Comparison of ENCODE assay signal across 14 cellular contexts in genomic region chr1:3455630-3456448, GRCh38. TPM values are rescaled to one million over a fixed set of nuclear protein-coding genes. Genes with fewer than 3 reads are reported as not detected.
A peak's percentile ranks its signal among the peaks of the same experiment; 100 is the strongest.
DNase-seq lines count a peak whose midpoint lies in the region; ATAC-seq and TF ChIP-seq lines count a peak whose summit lies in the region.
"Had no signal": no experiment of that assay in that cellular context is flagged by ENCODE, and none has a peak within 500 bp of the region (broad histone marks: within the 10 kb centered on the region; RNA-seq: fewer than 3 reads in every experiment).

No MANE protein-coding gene starts in this region.

- peaks cover 0 to 8% (median 5%) of the 10 kb centered on the region in 5 donors for H3K27me3 Mint-ChIP-seq in naive thymus-derived CD8-positive, alpha-beta T cell

- ATAC-seq in HCT116 = no peak
- ATAC-seq in naive thymus-derived CD8-positive, alpha-beta T cell = no peak
- ATAC-seq in HG02759 (IDR thresholded peaks at IDR 0.05; ENCODE audit: unreplicated experiment) = no peak
- no peak for ATAC-seq in SK-N-SH treated with all-trans-retinoic acid at 6 μM for 48 hours
- ATAC-seq: gastrocnemius medialis had no signal

- no peak overlapping the region for H3K9ac ChIP-seq in BLaER1 treated with 17β-estradiol and CSF1 and Interleukin-3, amounts not matched to agents 10 nM and 100 nM
- H3K9ac ChIP-seq in HCT116 (ENCODE audit: low read length) = peak overlapping the region; percentile 75
- H3K9ac ChIP-seq in colonic mucosa (ENCODE audit: low read depth in 2 of 2, low read length in 2 of 2) = peak overlapping the region; percentile 86 to 91
- H3K9ac ChIP-seq: KMS-11 had no signal

- no peaks in the 10 kb centered on the region for H3K9me3 Mint-ChIP-seq in naive thymus-derived CD8-positive, alpha-beta T cell

- peaks cover 45 to 79% (median 71%) of the 10 kb centered on the region in 10 experiments for H3K4me1 ChIP-seq in BLaER1 treated with 17β-estradiol and CSF1 and Interleukin-3, amounts not matched to agents 10 nM and 100 nM
- H3K4me1 ChIP-seq in HCT116 (ENCODE audit: control insufficient read depth in 1 of 2, insufficient read depth in 2 of 2, low read length in 2 of 2) (peaks cover 28 to 45% of the 10 kb centered on the region in 2 experiments), colonic mucosa (peaks cover 45% of the 10 kb centered on the region)

- RAD21 ChIA-PET in HCT116 (lab: Charles Lee; ENCODE audit: low non-redundant PET in 1 of 2, low total read pairs in 2 of 2, uncharacterized antibody in 2 of 2, unreplicated experiment in 2 of 2) = no interaction called here

- intact Hi-C loops in HCT116 (cut with micrococcal nuclease) (no loop called here), colonic mucosa (cut with DNase I) (no loop called here), dorsolateral prefrontal cortex (cut with DNase I) (no loop called here)

- peak overlapping the region; percentile 36 to 84 (median 70) for H3K4me3 Mint-ChIP-seq in naive thymus-derived CD8-positive, alpha-beta T cell

- peaks cover 0 to 37% (median 11%) of the 10 kb centered on the region in 11 experiments; a peak in 12 of 22 replicates for H4K20me1 ChIP-seq in BLaER1 treated with 17β-estradiol and CSF1 and Interleukin-3, amounts not matched to agents 10 nM and 100 nM
- H4K20me1 ChIP-seq in HCT116 (ENCODE audit: insufficient read depth) = no peaks in the 10 kb centered on the region

- TF ChIP-seq POLR2A in HCT116 (IDR thresholded peaks at IDR 0.05; ENCODE audit: borderline replicate concordance, extremely low read depth, insufficient read depth, insufficient read length) = no peak

- H3K4me1 Mint-ChIP-seq in naive thymus-derived CD8-positive, alpha-beta T cell = peaks cover 3 to 12% (median 6%) of the 10 kb centered on the region in 4 donors

- no peak overlapping the region for H3K27ac Mint-ChIP-seq in naive thymus-derived CD8-positive, alpha-beta T cell

- DNase-seq in HCT116 (ENCODE audit: low read depth, low spot score) = no peak
- no peak for DNase-seq in colonic mucosa
- no peak for DNase-seq in naive thymus-derived CD8-positive, alpha-beta T cell
- no peak for DNase-seq in mesenteric fat pad (ENCODE audit: low spot score)
- DNase-seq in dorsolateral prefrontal cortex = no peak
- DNase-seq: activated naive CD4-positive, alpha-beta T cell treated with anti-CD3 and anti-CD28 coated beads, Interleukin-2, amount 50 U/mL, for 16 hours; dermis blood vessel endothelial cell; gastrocnemius medialis; NCI-H2171 had no signal

- peaks cover 15% of the 10 kb centered on the region for H3K79me2 ChIP-seq in HCT116 (ENCODE audit: insufficient read depth, low read length)

- BruUV-seq in HCT116 (replicated peaks; lab: Mats Ljungman, UMichigan) = no TSS peak

- no peak overlapping the region for H2AFZ ChIP-seq in HCT116 (ENCODE audit: low read depth, low read length, poor library complexity, severe bottlenecking)

- no peak for TF ChIP-seq RAD21 in HCT116 (IDR thresholded peaks at IDR 0.05; ENCODE audit: low read depth)

- H3K36me3 ChIP-seq in BLaER1 treated with 17β-estradiol and CSF1 and Interleukin-3, amounts not matched to agents 10 nM and 100 nM = no peaks in the 10 kb centered on the region
- H3K36me3 ChIP-seq in HCT116 (ENCODE audit: control insufficient read depth in 1 of 2, insufficient read depth in 2 of 2, low read length in 2 of 2) (no peaks in the 10 kb centered on the region), colonic mucosa (no peaks in the 10 kb centered on the region)
- H3K36me3 ChIP-seq: gastrocnemius medialis had no signal

- H3K4me3 ChIP-seq in BLaER1 treated with 17β-estradiol and CSF1 and Interleukin-3, amounts not matched to agents 10 nM and 100 nM = peak overlapping the region in 2 of 10 experiments; percentile 65 to 73; a peak in 2 of 20 replicates
- H3K4me3 ChIP-seq in HCT116 (replicated peaks in 1 of 2; ENCODE audit: low read depth in 1 of 2, low read length in 2 of 2) (peak overlapping the region; percentile 63 to 84), colonic mucosa (peak overlapping the region; percentile 71), dorsolateral prefrontal cortex (no peak overlapping the region)
- H3K4me3 ChIP-seq: lung had no signal

- H3K27ac ChIP-seq in BLaER1 treated with 17β-estradiol and CSF1 and Interleukin-3, amounts not matched to agents 10 nM and 100 nM = no peak overlapping the region
- peak overlapping the region; percentile 80; the same call in 1 of the 2 replicates for H3K27ac ChIP-seq in HCT116 (ENCODE audit: low read depth, low read length)
- H3K27ac ChIP-seq in colonic mucosa = peak overlapping the region; percentile 91
- peak overlapping the region in 1 of 59 donors; percentile 47 for H3K27ac ChIP-seq in dorsolateral prefrontal cortex
- H3K27ac ChIP-seq: KMS-11 had no signal

- TF ChIP-seq CTCF in HCT116 (IDR thresholded peaks at IDR 0.05 in 2 of 3, conservative IDR thresholded peaks at IDR 0.05 in 1 of 3; ENCODE audit: borderline replicate concordance in 1 of 3, insufficient read depth in 1 of 3, low read depth in 2 of 3, low read length in 2 of 3) = no peak
- TF ChIP-seq CTCF in colonic mucosa (IDR thresholded peaks at IDR 0.05) = no peak
- no peak for TF ChIP-seq CTCF in dorsolateral prefrontal cortex (IDR thresholded peaks at IDR 0.05 in 54 of 56, conservative IDR thresholded peaks at IDR 0.05 in 2 of 56; ENCODE audit: low read depth in 1 of 56, partially characterized antibody in 56 of 56)

- H3K4me2 ChIP-seq in BLaER1 treated with 17β-estradiol and CSF1 and Interleukin-3, amounts not matched to agents 10 nM and 100 nM = peak overlapping the region; percentile 75 to 98 (median 89)
- H3K4me2 ChIP-seq in HCT116 (ENCODE audit: low read length) = peak overlapping the region; percentile 99
- H3K4me2 ChIP-seq: KMS-11 had no signal

- POLR2A ChIA-PET in HCT116 (lab: Charles Lee) = no interaction called here
- POLR2A ChIA-PET in naive thymus-derived CD8-positive, alpha-beta T cell (lab: Charles Lee) = no interaction called here

- peaks cover 0 to 11% (median 7%) of the 10 kb centered on the region in 11 experiments; a peak in 8 of 22 replicates for H3K27me3 ChIP-seq in BLaER1 treated with 17β-estradiol and CSF1 and Interleukin-3, amounts not matched to agents 10 nM and 100 nM
- no peaks in the 10 kb centered on the region for H3K27me3 ChIP-seq in HCT116 (ENCODE audit: insufficient read depth, low read length)
- H3K27me3 ChIP-seq in colonic mucosa = peaks cover 10% of the 10 kb centered on the region
- peaks cover 0 to 14% (median 0%) of the 10 kb centered on the region in 45 donors for H3K27me3 ChIP-seq in dorsolateral prefrontal cortex

- H3K36me3 Mint-ChIP-seq in naive thymus-derived CD8-positive, alpha-beta T cell = no peaks in the 10 kb centered on the region

- CTCF ChIA-PET in HCT116 (lab: Charles Lee) = no interaction called here

- H3K9me2 ChIP-seq in HCT116 (ENCODE audit: insufficient read depth) = no peaks in the 10 kb centered on the region

- no peaks in the 10 kb centered on the region for H3K9me3 ChIP-seq in BLaER1 treated with 17β-estradiol and CSF1 and Interleukin-3, amounts not matched to agents 10 nM and 100 nM (replicated peaks in 1 of 11)
- H3K9me3 ChIP-seq in HCT116 (ENCODE audit: control insufficient read depth in 1 of 2, insufficient read depth in 1 of 2, low read depth in 1 of 2, low read length in 2 of 2) (no peaks in the 10 kb centered on the region), colonic mucosa (no peaks in the 10 kb centered on the region)
- H3K9me3 ChIP-seq: gastrocnemius medialis had no signal

TF ChIP-seq in HCT116, 20 proteins besides CTCF, POLR2A, EP300 and RAD21:
- TF ChIP-seq EGR1 (IDR thresholded peaks at IDR 0.05; ENCODE audit: low read depth) = no peak

TF ChIP-seq in SK-N-SH treated with all-trans-retinoic acid at 6 μM for 48 hours, 23 proteins besides CTCF, POLR2A, EP300 and RAD21 (continues in another document):
- TF ChIP-seq POU6F1 (CRISPR knock-in tag; IDR thresholded peaks at IDR 0.05; ENCODE audit: borderline replicate concordance, low read depth) = no peak
- no peak for TF ChIP-seq CSDC2 (CRISPR knock-in tag; IDR thresholded peaks at IDR 0.05)
- TF ChIP-seq GLIS3 (CRISPR knock-in tag; IDR thresholded peaks at IDR 0.05) = no peak
- no peak for TF ChIP-seq PATZ1 (CRISPR knock-in tag; IDR thresholded peaks at IDR 0.05; ENCODE audit: borderline replicate concordance)

RNA-seq across cellular contexts. Expression of gene ARHGEF16, which starts 1.4 kb away (rescaled TPM):
- total RNA-seq in HCT116 (2021; ENCODE audit: unreplicated experiment) (37.4 TPM), colonic mucosa (10 to 100 TPM; 77.3 to 90.2 TPM), mesenteric fat pad (1.6 TPM), dorsolateral prefrontal cortex (1 to 10 TPM in 114 of 120 experiments, under 1 TPM in 6; 0.35 to 4.6 (median 2.1) TPM)
- polyA plus RNA-seq in HCT116 (2012) = 29.5 and 34.9 TPM in 2 replicates
- not detected for total RNA-seq in naive thymus-derived CD8-positive, alpha-beta T cell
- polyA plus RNA-seq in naive thymus-derived CD8-positive, alpha-beta T cell = not detected

Comparison
In these comparisons a context has a peak if more than half of its experiments do, and no peak if none do; other contexts are left out.
1. H3K27ac ChIP-seq: peak in HCT116 (single experiment) and colonic mucosa (single experiment); none in BLaER1 treated with 17β-estradiol and CSF1 and Interleukin-3, amounts not matched to agents 10 nM and 100 nM (0 of 11).
2. H3K4me3 ChIP-seq: peak in HCT116 (2 of 2) and colonic mucosa (single experiment); none in dorsolateral prefrontal cortex (0 of 59).
3. H3K9ac ChIP-seq: peak in HCT116 (single experiment) and colonic mucosa (2 of 2); none in BLaER1 treated with 17β-estradiol and CSF1 and Interleukin-3, amounts not matched to agents 10 nM and 100 nM (0 of 11).